Comparison of ENCODE assay signal across 24 cellular contexts in the genomic region with DNA sequence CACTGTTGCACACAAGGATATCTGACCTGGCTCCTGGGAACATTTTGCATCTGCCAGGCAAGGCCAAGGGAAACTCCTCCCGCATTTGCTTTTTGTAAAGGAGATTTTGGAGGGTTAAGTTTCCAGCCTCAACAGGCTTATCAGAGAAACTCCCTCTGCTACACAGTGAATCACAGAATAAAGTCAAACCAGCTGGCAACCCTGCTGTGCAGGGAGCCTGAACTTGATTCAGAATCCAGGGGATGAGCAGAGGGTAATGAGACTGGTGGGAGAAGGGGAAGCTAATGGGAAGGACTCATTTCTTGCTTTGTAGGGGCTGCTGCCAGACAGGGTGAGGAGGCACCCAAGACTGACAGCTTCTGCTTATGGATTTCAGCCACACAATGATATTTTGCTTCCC.
"Had no signal": no experiment of that assay in that cellular context is flagged by ENCODE, and none has a peak within 500 bp of the region (broad histone marks: within the 10 kb centered on the region; RNA-seq: fewer than 3 reads in every experiment).

No MANE protein-coding gene starts in this region.

- H3K4me2 ChIP-seq: neural progenitor cell had no signal

- H3K4me3 ChIP-seq: dorsolateral prefrontal cortex, gastroesophageal sphincter, heart right ventricle, left lung, mucosa of descending colon, neural progenitor cell, ovary, psoas muscle, sigmoid colon, spleen, transverse colon had no signal

- H3K27ac ChIP-seq: dorsolateral prefrontal cortex, foreskin keratinocyte, gastroesophageal sphincter, heart right ventricle, left lung, neural progenitor cell, ovary, psoas muscle, sigmoid colon, spleen, transverse colon had no signal

- H2AFZ ChIP-seq: neural progenitor cell had no signal

- DNase-seq: cerebellar nuclear complex; cortex of kidney; dorsolateral prefrontal cortex; effector CD4-positive, alpha-beta T cell; foreskin keratinocyte; heart right ventricle; hippocampal formation; left cardiac atrium; left lung; mesenchymal stem cell; mucosa of descending colon; naive thymus-derived CD4-positive, alpha-beta T cell; nucleus accumbens; ovary; posterior cingulate gyrus; psoas muscle; right cardiac atrium; sigmoid colon; spleen; stimulated activated CD4-positive, alpha-beta T cell treated with anti-CD3 and anti-CD28 coated beads, Interleukin-4, amount 100 ng/mL, for 4 hours; stimulated activated naive B cell treated with anti-CD40 and anti-IgM and Interleukin-4, amounts not matched to agents 10 μg/mL and 1 μg/mL and 100 μg/mL, for 72 hours; transverse colon had no signal

- H3K36me3 ChIP-seq: gastroesophageal sphincter, heart right ventricle, left lung, neural progenitor cell, ovary, sigmoid colon, spleen, transverse colon had no signal

- H3K9me3 ChIP-seq: gastroesophageal sphincter, heart right ventricle, left lung, mucosa of descending colon, ovary, psoas muscle, sigmoid colon, transverse colon had no signal

- H3K4me1 ChIP-seq: foreskin keratinocyte, gastroesophageal sphincter, heart right ventricle, left lung, neural progenitor cell, psoas muscle, sigmoid colon, spleen, transverse colon had no signal

- H3K9ac ChIP-seq: neural progenitor cell had no signal

- H3K27me3 ChIP-seq: foreskin keratinocyte, left lung, neural progenitor cell, ovary, sigmoid colon, spleen, transverse colon had no signal

- ATAC-seq: foreskin keratinocyte; gastroesophageal sphincter; heart right ventricle; left lung; mucosa of descending colon; naive thymus-derived CD4-positive, alpha-beta T cell; psoas muscle; right cardiac atrium; stimulated activated naive B cell treated with anti-CD40 and anti-IgM and Interleukin-4, amounts not matched to agents 10 μg/mL and 1 μg/mL and 100 μg/mL, for 72 hours had no signal
